ENCODE assay signal across 17 cellular contexts in genomic region chr9:8627944-8628679, GRCh38.
A peak's percentile ranks its signal among the peaks of the same experiment; 100 is the strongest.
DNase-seq lines count a peak whose midpoint lies in the region; ATAC-seq lines count a peak whose summit lies in the region.
"Had no signal": no experiment of that assay in that cellular context is flagged by ENCODE, and none has a peak within 500 bp of the region (broad histone marks: within the 10 kb centered on the region; RNA-seq: fewer than 3 reads in every experiment).

No MANE protein-coding gene starts in this region.

- no peak for ATAC-seq in GM21526 (IDR thresholded peaks at IDR 0.05; ENCODE audit: low FRiP score, unreplicated experiment)
- ATAC-seq in left lobe of liver: no peak
- ATAC-seq: activated CD4-positive, alpha-beta T cell treated with anti-CD3 and anti-CD28 coated beads for 36 hours had no signal

- no peak overlapping the region for H3K27ac Mint-ChIP-seq in CD8-positive, alpha-beta memory T cell
- H3K27ac Mint-ChIP-seq: activated CD4-positive, alpha-beta T cell treated with anti-CD3 and anti-CD28 coated beads for 36 hours; IgD-negative memory B cell had no signal

- peaks cover 0 to 2% (median 0%) of the 10 kb centered on the region in 5 donors for H3K9me3 Mint-ChIP-seq in CD8-positive, alpha-beta memory T cell
- H3K9me3 Mint-ChIP-seq: IgD-negative memory B cell had no signal

- DNase-seq in NCI-H146 treated with DMSO at 0.1 percent for 48 hours (lab: John Stamatoyannopoulos, UW; ENCODE audit: unreplicated experiment): peak; percentile 98
- peak; percentile 49 for DNase-seq in NCI-H774 (lab: John Stamatoyannopoulos, UW)
- peak; percentile 44 for DNase-seq in globus pallidus (ENCODE audit: low spot score)
- DNase-seq in substantia nigra (lab: John Stamatoyannopoulos, UW): no peak
- DNase-seq in left lobe of liver (ENCODE audit: low spot score): no peak
- DNase-seq in UCSD-AML1 (lab: John Stamatoyannopoulos, UW; ENCODE audit: unreplicated experiment): no peak
- DNase-seq in CD8-positive, alpha-beta memory T cell: no peak
- DNase-seq: activated CD4-positive, alpha-beta T cell treated with anti-CD3 and anti-CD28 coated beads for 36 hours; activated naive CD4-positive, alpha-beta T cell treated with anti-CD3 and anti-CD28 coated beads, Interleukin-2, amount 50 U/mL, for 16 hours; activated T-cell treated with anti-CD3 and anti-CD28 coated beads for 4 hours; H7; NCI-H1048; ovary; Right ventricle myocardium superior had no signal

- no peak overlapping the region for H3K4me3 Mint-ChIP-seq in CD8-positive, alpha-beta memory T cell
- H3K4me3 Mint-ChIP-seq: activated CD4-positive, alpha-beta T cell treated with anti-CD3 and anti-CD28 coated beads for 36 hours; central memory CD8-positive, alpha-beta T cell; IgD-negative memory B cell had no signal

- no peaks in the 10 kb centered on the region for H3K9me3 ChIP-seq in CD8-positive, alpha-beta memory T cell (ENCODE audit: low read length)
- H3K9me3 ChIP-seq: ovary had no signal

- H3K4me3 ChIP-seq in CD8-positive, alpha-beta memory T cell (ENCODE audit: low read length): no peak overlapping the region
- H3K4me3 ChIP-seq: ovary had no signal

- CTCF ChIA-PET in CD8-positive, alpha-beta memory T cell (lab: Charles Lee): no interaction called here

- H3K36me3 ChIP-seq in CD8-positive, alpha-beta memory T cell (ENCODE audit: insufficient read depth, low read length): no peaks in the 10 kb centered on the region
- H3K36me3 ChIP-seq: ovary had no signal

- H3K36me3 Mint-ChIP-seq in CD8-positive, alpha-beta memory T cell: no peaks in the 10 kb centered on the region
- H3K36me3 Mint-ChIP-seq: IgD-negative memory B cell had no signal

- H3K27me3 ChIP-seq in CD8-positive, alpha-beta memory T cell (ENCODE audit: insufficient read depth, low read length, poor library complexity, severe bottlenecking): no peaks in the 10 kb centered on the region
- H3K27me3 ChIP-seq: ovary had no signal

- H3K4me1 ChIP-seq in CD8-positive, alpha-beta memory T cell (ENCODE audit: insufficient read depth, low read length): no peaks in the 10 kb centered on the region

- no peaks in the 10 kb centered on the region for H3K27me3 Mint-ChIP-seq in CD8-positive, alpha-beta memory T cell
- H3K27me3 Mint-ChIP-seq: activated CD4-positive, alpha-beta T cell treated with anti-CD3 and anti-CD28 coated beads for 36 hours; central memory CD8-positive, alpha-beta T cell; IgD-negative memory B cell had no signal

- POLR2A ChIA-PET in CD8-positive, alpha-beta memory T cell (lab: Charles Lee): no interaction called here

- peak overlapping the region; percentile 41 for H3K27ac ChIP-seq in substantia nigra (ENCODE audit: low read depth, low read length, poor library complexity, severe bottlenecking)
- H3K27ac ChIP-seq in CD8-positive, alpha-beta memory T cell (ENCODE audit: low read depth, low read length): no peak overlapping the region
- H3K27ac ChIP-seq: ovary had no signal

- no peaks in the 10 kb centered on the region for H3K4me1 Mint-ChIP-seq in CD8-positive, alpha-beta memory T cell
- H3K4me1 Mint-ChIP-seq: activated CD4-positive, alpha-beta T cell treated with anti-CD3 and anti-CD28 coated beads for 36 hours; central memory CD8-positive, alpha-beta T cell; IgD-negative memory B cell had no signal

Comparison
In these comparisons a context has a peak if more than half of its experiments do, and no peak if none do; other contexts are left out.
1. DNase-seq: peak in NCI-H146 treated with DMSO at 0.1 percent for 48 hours (single experiment), NCI-H774 (single experiment) and globus pallidus (single experiment); none in substantia nigra (0 of 49), left lobe of liver (single experiment), UCSD-AML1 (single experiment) and CD8-positive, alpha-beta memory T cell (0 of 5).